Comparison of ENCODE assay signal across 25 cellular contexts in the genomic region with DNA sequence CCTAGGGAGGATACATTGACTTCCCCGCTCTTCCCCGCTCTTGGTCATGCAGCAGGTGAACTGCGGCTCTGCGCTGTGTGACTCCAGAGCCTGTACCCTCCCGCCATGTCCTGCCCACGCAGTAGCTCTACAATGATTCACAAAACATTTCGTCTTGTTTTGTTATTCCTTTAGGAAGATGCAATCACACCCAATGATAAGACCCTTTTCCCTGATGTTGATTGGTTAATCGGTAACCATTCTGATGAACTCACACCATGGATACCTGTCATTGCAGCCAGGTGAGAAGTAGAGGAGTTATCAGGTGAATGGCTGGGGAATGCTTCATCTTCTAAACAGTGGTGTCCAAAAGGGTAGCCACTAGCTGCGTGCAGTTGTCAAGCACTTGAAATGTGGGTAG. TPM values are rescaled to one million over a fixed set of nuclear protein-coding genes. Genes with fewer than 3 reads are reported as not detected.
DNase-seq lines count a peak whose midpoint lies in the region; ATAC-seq, FAIRE-seq and TF ChIP-seq lines count a peak whose summit lies in the region.
"Had no signal": no experiment of that assay in that cellular context is flagged by ENCODE, and none has a peak within 500 bp of the region (broad histone marks: within the 10 kb centered on the region; RNA-seq: fewer than 3 reads in every experiment).

No MANE protein-coding gene starts in this region.

- H3K4me3 ChIP-seq in endodermal cell (ENCODE audit: low read length), result peak overlapping the region; percentile 1
- no peak overlapping the region for H3K4me3 ChIP-seq in psoas muscle
- H3K4me3 ChIP-seq: BLaER1 had no signal

- intact Hi-C loops in psoas muscle (cut with DNase I), result loop anchor here in 1 of 2 donors (10.0 kb wide), 1 partner anchor 131 kb away; the partner anchor contains the start of gene CPZ

- peak overlapping the region; percentile 48 for H3K27ac Mint-ChIP-seq in endodermal cell
- peak overlapping the region; percentile 5 for H3K27ac Mint-ChIP-seq in stimulated activated effector memory CD8-positive, alpha-beta T cell treated with anti-CD3 and anti-CD28 coated beads, Interleukin-12 subunit alpha, Interleukin-12 subunit beta, amount 100 ng/mL, for 72 hours
- H3K27ac Mint-ChIP-seq: CD14-positive monocyte; CD4-positive, CD25-positive, alpha-beta regulatory T cell had no signal

- H3K9me3 Mint-ChIP-seq in endodermal cell, result no peaks in the 10 kb centered on the region
- no peaks in the 10 kb centered on the region for H3K9me3 Mint-ChIP-seq in stimulated activated effector memory CD8-positive, alpha-beta T cell treated with anti-CD3 and anti-CD28 coated beads, Interleukin-12 subunit alpha, Interleukin-12 subunit beta, amount 100 ng/mL, for 72 hours
- H3K9me3 Mint-ChIP-seq: CD14-positive monocyte; CD4-positive, alpha-beta memory T cell; CD4-positive, CD25-positive, alpha-beta regulatory T cell; CD8-positive, alpha-beta memory T cell had no signal

- H3K4me1 ChIP-seq in endodermal cell (ENCODE audit: control insufficient read depth, insufficient read depth, low read length) (peaks cover 12% of the 10 kb centered on the region), psoas muscle (no peaks in the 10 kb centered on the region)
- H3K4me1 ChIP-seq: BE2C had no signal

- peaks cover 60% of the 10 kb centered on the region for H3K36me3 Mint-ChIP-seq in endodermal cell (ENCODE audit: low read depth)
- peaks cover 77% of the 10 kb centered on the region for H3K36me3 Mint-ChIP-seq in stimulated activated effector memory CD8-positive, alpha-beta T cell treated with anti-CD3 and anti-CD28 coated beads, Interleukin-12 subunit alpha, Interleukin-12 subunit beta, amount 100 ng/mL, for 72 hours

- H3K27ac ChIP-seq in endodermal cell (ENCODE audit: low read depth, low read length) (no peak overlapping the region), psoas muscle (no peak overlapping the region)
- H3K27ac ChIP-seq: BLaER1 had no signal

- no peak overlapping the region for H3K9ac ChIP-seq in endodermal cell (ENCODE audit: extremely low read depth, low read length, poor library complexity, severe bottlenecking)
- H3K9ac ChIP-seq: BLaER1 had no signal

- DNase-seq in HTR-8/SVneo (ENCODE audit: insufficient read length, low spot score), result no peak
- no peak for DNase-seq in endodermal cell
- DNase-seq in stimulated activated effector memory CD8-positive, alpha-beta T cell treated with anti-CD3 and anti-CD28 coated beads, Interleukin-12 subunit alpha, Interleukin-12 subunit beta, amount 100 ng/mL, for 72 hours (ENCODE audit: low spot score in 2 of 2), result no peak
- no peak for DNase-seq in activated T-cell treated with anti-CD3 and anti-CD28 coated beads, Interleukin-2, amount 50 U/mL, for 1 hour
- no peak for DNase-seq in germinal center (ENCODE audit: low spot score)
- DNase-seq in psoas muscle, result no peak
- DNase-seq: 8988T; ACHN; BE2C; C1 segment of cervical spinal cord; Calu3; CD4-positive, alpha-beta memory T cell; CD4-positive, CD25-positive, alpha-beta regulatory T cell; CD8-positive, alpha-beta memory T cell; COR-L47; DMS79 treated with DMSO at 0.1 percent for 48 hours; GF-D8 had no signal

- peak; percentile 42 for FAIRE-seq in HTR-8/SVneo (lab: Jason Lieb, UNC)
- FAIRE-seq: A204.1, D721Med, G401.6, GM12891, GM19239 had no signal

- H3K27me3 Mint-ChIP-seq in endodermal cell (ENCODE audit: insufficient read depth), result no peaks in the 10 kb centered on the region
- H3K27me3 Mint-ChIP-seq: CD4-positive, alpha-beta memory T cell; CD4-positive, CD25-positive, alpha-beta regulatory T cell; CD8-positive, alpha-beta memory T cell had no signal

- WGBS in endodermal cell (ENCODE audit: insufficient coverage in 1 of 2, insufficient read length in 1 of 2), 2 experiments, result 92 to 100% methylated on average over 6 to 9 of the region's 9 CpGs
- WGBS in psoas muscle, 3 donors, result 94 to 96% (median 95%) methylated on average over 9 of the region's 9 CpGs

- H3K9me3 ChIP-seq in endodermal cell (ENCODE audit: control insufficient read depth, low read length), result no peaks in the 10 kb centered on the region
- no peaks in the 10 kb centered on the region for H3K9me3 ChIP-seq in psoas muscle
- H3K9me3 ChIP-seq: BE2C, BLaER1 had no signal

- no peak overlapping the region for H3K4me3 Mint-ChIP-seq in endodermal cell
- H3K4me3 Mint-ChIP-seq in stimulated activated effector memory CD8-positive, alpha-beta T cell treated with anti-CD3 and anti-CD28 coated beads, Interleukin-12 subunit alpha, Interleukin-12 subunit beta, amount 100 ng/mL, for 72 hours, result no peak overlapping the region
- H3K4me3 Mint-ChIP-seq: CD14-positive monocyte; CD4-positive, alpha-beta memory T cell; CD4-positive, CD25-positive, alpha-beta regulatory T cell; CD8-positive, alpha-beta memory T cell had no signal

- peaks cover 84% of the 10 kb centered on the region for H3K36me3 ChIP-seq in endodermal cell (ENCODE audit: control insufficient read depth, insufficient read depth, low read length)
- peaks cover 0 to 91% of the 10 kb centered on the region in 2 donors for H3K36me3 ChIP-seq in psoas muscle (ENCODE audit: insufficient read depth in 1 of 2, low read depth in 1 of 2)

- H3K4me1 Mint-ChIP-seq in endodermal cell, result peaks cover 28% of the 10 kb centered on the region
- H3K4me1 Mint-ChIP-seq in stimulated activated effector memory CD8-positive, alpha-beta T cell treated with anti-CD3 and anti-CD28 coated beads, Interleukin-12 subunit alpha, Interleukin-12 subunit beta, amount 100 ng/mL, for 72 hours, result no peaks in the 10 kb centered on the region
- H3K4me1 Mint-ChIP-seq: CD14-positive monocyte; CD8-positive, alpha-beta memory T cell had no signal

- TF ChIP-seq CTCF in endodermal cell (conservative IDR thresholded peaks at IDR 0.05), result no peak
- no peak for TF ChIP-seq CTCF in psoas muscle (IDR thresholded peaks at IDR 0.05)

- H3K27me3 ChIP-seq in endodermal cell (ENCODE audit: control insufficient read depth, insufficient read depth, low read length, poor library complexity, severe bottlenecking) (no peaks in the 10 kb centered on the region), psoas muscle (ENCODE audit: insufficient read depth in 3 of 3, low read length in 2 of 3) (no peaks in the 10 kb centered on the region)
- H3K27me3 ChIP-seq: BE2C, BLaER1 had no signal

- ATAC-seq in stimulated activated effector memory CD8-positive, alpha-beta T cell treated with anti-CD3 and anti-CD28 coated beads, Interleukin-12 subunit alpha, Interleukin-12 subunit beta, amount 100 ng/mL, for 72 hours, result no peak
- ATAC-seq in HG02623 (IDR thresholded peaks at IDR 0.05; ENCODE audit: unreplicated experiment) (no peak), psoas muscle (no peak)

RNA-seq across cellular contexts. Expression of gene TRMT44, which starts 23.2 kb away (rescaled TPM):
- 100 to 1,000 TPM in 1 of 2 donors, 10 to 100 TPM in 1; 45.9 to 114 TPM for total RNA-seq in endodermal cell
- polyA plus RNA-seq in endodermal cell (2013, experiment 1 of 2), result 27.2 TPM
- 32.3 TPM for polyA plus RNA-seq in endodermal cell (2013, experiment 2 of 2)
- 1 to 10 TPM; 5.4 to 9.1 (median 6.8) TPM for total RNA-seq in psoas muscle
- 1 to 10 TPM; 3.4 to 5.0 (median 3.6) TPM for polyA plus RNA-seq in psoas muscle

RNA-seq across cellular contexts. Expression of gene ACOX3, which starts 23.3 kb away (rescaled TPM):
- 100 to 1,000 TPM in 1 of 2 donors, 10 to 100 TPM in 1; 55.1 to 146 TPM for total RNA-seq in endodermal cell
- polyA plus RNA-seq in endodermal cell (2013, experiment 1 of 2), result 23.7 TPM
- polyA plus RNA-seq in endodermal cell (2013, experiment 2 of 2), result 23.1 TPM
- total RNA-seq in psoas muscle, result 10 to 100 TPM; 10.3 to 18.8 (median 12.6) TPM
- polyA plus RNA-seq in psoas muscle, result 10 to 100 TPM in 1 of 3 donors, 1 to 10 TPM in 2; 5.6 to 10.8 (median 8.1) TPM

Comparison
In these comparisons a context has a peak if more than half of its experiments do, and no peak if none do; other contexts are left out.
1. RNA of gene TRMT44, which starts 23.2 kb away (total RNA-seq): 45.9 to 114 TPM in endodermal cell; 5.4 to 9.1 TPM in psoas muscle; every median in the first group is over 4 times any median in the second.